ENCODE assay signal across 21 cellular contexts in genomic region chr1:161259765-161260164, GRCh38. TPM values are rescaled to one million over a fixed set of nuclear protein-coding genes. Genes with fewer than 3 reads are reported as not detected.
A peak's percentile ranks its signal among the peaks of the same experiment; 100 is the strongest.
DNase-seq lines count a peak whose midpoint lies in the region; ATAC-seq and TF ChIP-seq lines count a peak whose summit lies in the region.
"Had no signal": no experiment of that assay in that cellular context is flagged by ENCODE, and none has a peak within 500 bp of the region (broad histone marks: within the 10 kb centered on the region; RNA-seq: fewer than 3 reads in every experiment).

No MANE protein-coding gene starts in this region.

- POLR2A ChIA-PET in CD4-positive, alpha-beta T cell (lab: Charles Lee), result no interaction called here

- no peak overlapping the region for H2BK12ac ChIP-seq in H9 (ENCODE audit: insufficient read length, low read depth, low read length)

- H3K79me2 ChIP-seq in H9 (ENCODE audit: insufficient read depth, low read length), result no peaks in the 10 kb centered on the region
- H3K79me2 ChIP-seq: parathyroid adenoma had no signal

- peaks cover 39% of the 10 kb centered on the region for H3K27me3 ChIP-seq in CD4-positive, alpha-beta T cell (ENCODE audit: control insufficient read depth, insufficient read depth, low read length)
- H3K27me3 ChIP-seq in H9 (ENCODE audit: insufficient read depth, low read length), result peaks cover 12% of the 10 kb centered on the region; the same call in 1 of the 2 replicates
- H3K27me3 ChIP-seq: right lobe of liver had no signal

- peaks cover 5% of the 10 kb centered on the region for H3K4me1 Mint-ChIP-seq in CD4-positive, alpha-beta T cell (ENCODE audit: low read depth)
- H3K4me1 Mint-ChIP-seq in H9, result peaks cover 17 to 26% of the 10 kb centered on the region in 2 experiments
- peaks cover 21% of the 10 kb centered on the region for H3K4me1 Mint-ChIP-seq in central memory CD8-positive, alpha-beta T cell
- H3K4me1 Mint-ChIP-seq in nephron progenitor cell, result peaks cover 35% of the 10 kb centered on the region

- intact Hi-C loops in CD4-positive, alpha-beta T cell (cut with DNase I, micrococcal nuclease), result loop anchor here in 1 of 2 experiments (1.0 kb wide), 1 partner anchor 43 kb away; no protein-coding TSS in a partner anchor

- no peak overlapping the region for H2AK5ac ChIP-seq in H9 (ENCODE audit: insufficient read length, low read length)

- H3K23ac ChIP-seq in H9 (ENCODE audit: insufficient read length, low read depth, low read length), result no peak overlapping the region

- no peaks in the 10 kb centered on the region for H3K79me1 ChIP-seq in H9 (ENCODE audit: insufficient read depth, low read depth, low read length, poor library complexity, severe bottlenecking)

- H3K27ac Mint-ChIP-seq in CD4-positive, alpha-beta T cell, result no peak overlapping the region
- H3K27ac Mint-ChIP-seq in H9 (no peak overlapping the region), nephron progenitor cell (no peak overlapping the region)
- H3K27ac Mint-ChIP-seq in central memory CD8-positive, alpha-beta T cell (ENCODE audit: low read depth), result no peak overlapping the region
- H3K27ac Mint-ChIP-seq: activated CD8-positive, alpha-beta memory T cell treated with anti-CD3 and anti-CD28 coated beads, Interleukin-2, amount 10 ng/mL, durations not matched to agents 7 days and 5 days had no signal

- DNase-seq in CD4-positive, alpha-beta T cell, result no peak
- DNase-seq in H9, result no peak
- DNase-seq in central memory CD8-positive, alpha-beta T cell (ENCODE audit: low spot score in 2 of 2), result no peak
- no peak for DNase-seq in nephron progenitor cell
- DNase-seq in glomerular visceral epithelial cell (ENCODE audit: extremely low spot score), result no peak
- DNase-seq in SK-N-DZ (ENCODE audit: low spot score), result no peak
- DNase-seq: activated CD4-positive, alpha-beta T cell treated with anti-CD3 and anti-CD28 coated beads for 4 hours; activated CD8-positive, alpha-beta memory T cell treated with anti-CD3 and anti-CD28 coated beads, Interleukin-2, amount 10 ng/mL, durations not matched to agents 7 days and 5 days; DMS79; NCI-H2081; NCI-H226; right lobe of liver; RPMI8226; transverse colon had no signal

- H2BK15ac ChIP-seq in H9 (ENCODE audit: low read depth, low read length), result no peak overlapping the region

- H2BK5ac ChIP-seq in H9 (ENCODE audit: insufficient read length, low read length), result no peak overlapping the region

- no peaks in the 10 kb centered on the region for H4K20me1 ChIP-seq in H9 (ENCODE audit: control insufficient read depth, insufficient read depth, insufficient read length)

- H4K5ac ChIP-seq in H9 (ENCODE audit: insufficient read length, low read depth, low read length), result no peak overlapping the region

- no CpG with 5 or more reads among the region's 1 CpG for WGBS in H9 (ENCODE audit: extremely low coverage, insufficient read length, low lambda C conversion rate)

- peak overlapping the region; percentile 51 for H3K4me3 Mint-ChIP-seq in CD4-positive, alpha-beta T cell
- peak overlapping the region; percentile 59 to 78 for H3K4me3 Mint-ChIP-seq in H9
- peak overlapping the region; percentile 72 for H3K4me3 Mint-ChIP-seq in central memory CD8-positive, alpha-beta T cell
- H3K4me3 Mint-ChIP-seq in nephron progenitor cell, result peak overlapping the region; percentile 71

- no peak overlapping the region for H4K91ac ChIP-seq in H9 (ENCODE audit: insufficient read length, low read depth, low read length)

- peaks cover 11% of the 10 kb centered on the region for H3K23me2 ChIP-seq in H9 (ENCODE audit: insufficient read length, low read depth, low read length, poor library complexity, severe bottlenecking)

- peak overlapping the region; percentile 55 for H3K4me2 ChIP-seq in H9 (ENCODE audit: insufficient read depth, insufficient read length, low read length)

- H3K4me1 ChIP-seq in H9 (ENCODE audit: insufficient read depth, low read length), result peaks cover 5% of the 10 kb centered on the region; the same call in 1 of the 2 replicates

- no peak overlapping the region for H3K9ac ChIP-seq in H9 (ENCODE audit: extremely low read depth, insufficient read length, low read length)
- H3K9ac ChIP-seq: parathyroid adenoma had no signal

- no peak overlapping the region for H4K8ac ChIP-seq in H9 (replicated peaks; ENCODE audit: insufficient read length, low read depth, low read length)

- no peak for TF ChIP-seq CTCF in CD4-positive, alpha-beta T cell (IDR thresholded peaks at IDR 0.05)
- no peak for TF ChIP-seq CTCF in H9 (conservative IDR thresholded peaks at IDR 0.05)
- no peak for TF ChIP-seq CTCF in nephron progenitor cell (IDR thresholded peaks at IDR 0.05)

- peaks cover 6% of the 10 kb centered on the region for H3K9me3 Mint-ChIP-seq in CD4-positive, alpha-beta T cell
- H3K9me3 Mint-ChIP-seq in H9 (peaks cover 27 to 28% of the 10 kb centered on the region in 2 experiments), nephron progenitor cell (peaks cover 41% of the 10 kb centered on the region)
- peaks cover 16% of the 10 kb centered on the region for H3K9me3 Mint-ChIP-seq in central memory CD8-positive, alpha-beta T cell

- no peak overlapping the region for H2BK120ac ChIP-seq in H9 (ENCODE audit: low read depth, low read length, poor library complexity, severe bottlenecking)

- no peak overlapping the region for H3K4ac ChIP-seq in H9 (ENCODE audit: low read depth, low read length)

- no peak overlapping the region for H3K56ac ChIP-seq in H9 (ENCODE audit: insufficient read length, low read depth, low read length)

- no peak for ATAC-seq in CD4-positive, alpha-beta T cell (ENCODE audit: poor library complexity)
- ATAC-seq in central memory CD8-positive, alpha-beta T cell (replicated peaks; ENCODE audit: extremely low read depth, poor library complexity, severe bottlenecking), result no peak
- no peak for ATAC-seq in HG03460 (IDR thresholded peaks at IDR 0.05; ENCODE audit: unreplicated experiment)

- no peak overlapping the region for H2AFZ ChIP-seq in H9 (ENCODE audit: low read length)
- H2AFZ ChIP-seq: parathyroid adenoma had no signal

- CTCF ChIA-PET in CD4-positive, alpha-beta T cell (lab: Charles Lee), result no interaction called here

- no peak overlapping the region for H2BK20ac ChIP-seq in H9 (ENCODE audit: low read depth, low read length, poor library complexity, severe bottlenecking)

- peaks cover 13% of the 10 kb centered on the region for H3K9me3 ChIP-seq in CD4-positive, alpha-beta T cell (ENCODE audit: control insufficient read depth, low read length)
- H3K9me3 ChIP-seq in H9 (ENCODE audit: control insufficient read depth, low read depth, low read length), result peaks cover 6% of the 10 kb centered on the region
- H3K9me3 ChIP-seq: right lobe of liver had no signal

- no peak overlapping the region for H3K27ac ChIP-seq in CD4-positive, alpha-beta T cell (ENCODE audit: low read depth, low read length)
- H3K27ac ChIP-seq in H9 (ENCODE audit: insufficient read length, low read depth, low read length), result no peak overlapping the region
- H3K27ac ChIP-seq: parathyroid adenoma, right lobe of liver had no signal

- H3K27me3 Mint-ChIP-seq in CD4-positive, alpha-beta T cell, result peaks cover 78% of the 10 kb centered on the region
- H3K27me3 Mint-ChIP-seq in H9 (ENCODE audit: low read depth) (peaks cover 80% of the 10 kb centered on the region), nephron progenitor cell (ENCODE audit: low read depth, poor library complexity) (peaks cover 79% of the 10 kb centered on the region)
- H3K27me3 Mint-ChIP-seq in central memory CD8-positive, alpha-beta T cell, result peaks cover 70% of the 10 kb centered on the region

- H3K18ac ChIP-seq in H9 (ENCODE audit: insufficient read length, low read depth, low read length), result no peak overlapping the region

- no peak overlapping the region for H3T11ph ChIP-seq in H9 (ENCODE audit: low read length)

- peaks cover 15% of the 10 kb centered on the region for H3K36me3 Mint-ChIP-seq in CD4-positive, alpha-beta T cell (ENCODE audit: low read depth)
- peaks cover 13 to 20% (median 14%) of the 10 kb centered on the region in 3 experiments for H3K36me3 Mint-ChIP-seq in H9 (ENCODE audit: insufficient read depth in 1 of 3, low read depth in 3 of 3)
- H3K36me3 Mint-ChIP-seq in central memory CD8-positive, alpha-beta T cell (ENCODE audit: insufficient read depth), result peaks cover 2% of the 10 kb centered on the region
- peaks cover 16% of the 10 kb centered on the region for H3K36me3 Mint-ChIP-seq in nephron progenitor cell (ENCODE audit: low read depth)

- H3K14ac ChIP-seq in H9 (ENCODE audit: insufficient read depth, low read length), result no peak overlapping the region

RNA-seq across cellular contexts. Expression of gene PCP4L1, which starts 1.2 kb away (rescaled TPM):
- not detected for total RNA-seq in CD4-positive, alpha-beta T cell
- 0.66 and 0.83 TPM in 2 replicates for total RNA-seq in H9 (2021)
- 0.56 and 0.80 TPM in 2 replicates for polyA plus RNA-seq in SK-N-DZ (2014; cell fraction: cytosol; rRNA removed)
- polyA plus RNA-seq in SK-N-DZ (2014; cell fraction: nucleus; rRNA removed), result 1.4 TPM in 1 of 2 replicates, not detected in the other
- total RNA-seq: activated CD8-positive, alpha-beta memory T cell treated with anti-CD3 and anti-CD28 coated beads, Interleukin-2, amount 10 ng/mL, durations not matched to agents 7 days and 5 days; fibroblast of lung; lung microvascular endothelial cell; MCF 10A; SK-MEL-5 had no signal
- polyA plus RNA-seq: fibroblast of lung had no signal

RNA-seq across cellular contexts. Expression of gene NR1I3, which starts 21.8 kb away (rescaled TPM):
- not detected for total RNA-seq in CD4-positive, alpha-beta T cell
- total RNA-seq in H9 (2021), result not detected in 2 replicates
- polyA plus RNA-seq in SK-N-DZ (2014; cell fraction: cytosol; rRNA removed), result not detected in 2 replicates
- polyA plus RNA-seq in SK-N-DZ (2014; cell fraction: nucleus; rRNA removed), result not detected in 2 replicates
- total RNA-seq: activated CD8-positive, alpha-beta memory T cell treated with anti-CD3 and anti-CD28 coated beads, Interleukin-2, amount 10 ng/mL, durations not matched to agents 7 days and 5 days; fibroblast of lung; lung microvascular endothelial cell; MCF 10A; SK-MEL-5; T-helper 1 cell treated with Interleukin-12 subunit alpha and Interleukin-12 subunit beta and Interleukin-4 antibody, amounts not matched to agents 30 ng/mL and 1 ng/mL, for 36 hours; transverse colon had no signal
- polyA plus RNA-seq: fibroblast of lung had no signal

RNA-seq across cellular contexts. Expression of gene TOMM40L, which starts 33.9 kb away (rescaled TPM):
- 1 to 10 TPM; 3.2 to 4.1 TPM for total RNA-seq in CD4-positive, alpha-beta T cell
- 12.8 and 13.5 TPM in 2 replicates for total RNA-seq in H9 (2021)
- 11.4 and 12.6 TPM in 2 replicates for polyA plus RNA-seq in SK-N-DZ (2014; cell fraction: cytosol; rRNA removed)
- 7.7 and 9.0 TPM in 2 replicates for polyA plus RNA-seq in SK-N-DZ (2014; cell fraction: nucleus; rRNA removed)

RNA-seq across cellular contexts. Expression of gene APOA2, which starts 36.3 kb away (rescaled TPM):
- not detected for total RNA-seq in CD4-positive, alpha-beta T cell
- not detected in 2 replicates for total RNA-seq in H9 (2021)
- polyA plus RNA-seq in SK-N-DZ (2014; cell fraction: cytosol; rRNA removed), result not detected in 2 replicates
- not detected in 2 replicates for polyA plus RNA-seq in SK-N-DZ (2014; cell fraction: nucleus; rRNA removed)
- total RNA-seq: activated CD8-positive, alpha-beta memory T cell treated with anti-CD3 and anti-CD28 coated beads, Interleukin-2, amount 10 ng/mL, durations not matched to agents 7 days and 5 days; fibroblast of lung; lung microvascular endothelial cell; MCF 10A; SK-MEL-5; T-helper 1 cell treated with Interleukin-12 subunit alpha and Interleukin-12 subunit beta and Interleukin-4 antibody, amounts not matched to agents 30 ng/mL and 1 ng/mL, for 36 hours; transverse colon had no signal
- polyA plus RNA-seq: fibroblast of lung had no signal

RNA-seq across cellular contexts. Expression of gene FCER1G, which starts 44.7 kb away (rescaled TPM):
- total RNA-seq in CD4-positive, alpha-beta T cell, result 1 to 10 TPM; 2.0 TPM
- 0.44 and 0.90 TPM in 2 replicates for total RNA-seq in H9 (2021)
- polyA plus RNA-seq in SK-N-DZ (2014; cell fraction: cytosol; rRNA removed), result not detected in 2 replicates
- polyA plus RNA-seq in SK-N-DZ (2014; cell fraction: nucleus; rRNA removed), result 1.9 TPM in 1 of 2 replicates, not detected in the other
- total RNA-seq: fibroblast of lung, lung microvascular endothelial cell had no signal
